ENCODE assay signal across 8 cellular contexts in genomic region chr17:64975318-64976087, GRCh38. TPM values are rescaled to one million over a fixed set of nuclear protein-coding genes. Genes with fewer than 3 reads are reported as not detected.
DNase-seq lines count a peak whose midpoint lies in the region; ATAC-seq and TF ChIP-seq lines count a peak whose summit lies in the region.

No MANE protein-coding gene starts in this region.

- peaks cover 28 to 65% (median 39%) of the 10 kb centered on the region in 4 donors for H3K4me1 Mint-ChIP-seq in CD4-positive, alpha-beta memory T cell

- ATAC-seq in GM19455 (IDR thresholded peaks at IDR 0.05; ENCODE audit: unreplicated experiment) (peak; percentile 87), HG03575 (IDR thresholded peaks at IDR 0.05; ENCODE audit: extremely low read depth, insufficient number of reproducible peaks, low FRiP score, unreplicated experiment) (peak; percentile 47)

- H3K27me3 Mint-ChIP-seq in CD4-positive, alpha-beta memory T cell = no peaks in the 10 kb centered on the region

- H3K4me3 Mint-ChIP-seq in CD4-positive, alpha-beta memory T cell = peak overlapping the region; percentile 91 to 99 (median 94)

- peaks cover 0 to 18% of the 10 kb centered on the region in 2 donors for H3K36me3 Mint-ChIP-seq in CD4-positive, alpha-beta memory T cell

- H3K4me3 ChIP-seq in CD4-positive, alpha-beta memory T cell (ENCODE audit: low read length in 2 of 2) = peak overlapping the region; percentile 29 to 83
- H3K4me3 ChIP-seq in lower leg skin (ENCODE audit: low read depth, poor library complexity, severe bottlenecking) = peak overlapping the region; percentile 65

- 0 to 1% methylated on average over 19 to 91 of the region's 94 CpGs for WGBS in lower leg skin, 2 donors

- CTCF ChIA-PET in CD4-positive, alpha-beta memory T cell (lab: Charles Lee; ENCODE audit: partially characterized antibody) = interaction anchor here (0.7 to 2.5 kb wide), 8 partner anchors 8 to 222 kb away, joined by 3 to 16 read pairs (median 4); partner anchors contain the start of genes GNA13 and LRRC37A3

- DNase-seq in CD4-positive, alpha-beta memory T cell = peak; percentile 97 to 99 (median 98)
- DNase-seq in NCI-H774 (lab: John Stamatoyannopoulos, UW) (peak; percentile 92), dermis blood vessel endothelial cell (peak; percentile 96), lower leg skin (ENCODE audit: low spot score in 2 of 2) (peak; percentile 92 to 99)
- DNase-seq in activated CD4-positive, alpha-beta T cell treated with anti-CD3 and anti-CD28 coated beads, Interleukin-2, amount 50 U/mL, for 48 hours = peak; percentile 97 to 98
- DNase-seq in stimulated activated CD4-positive, alpha-beta T cell treated with anti-CD3 and anti-CD28 coated beads, Interleukin-4, amount 100 ng/mL, for 4 hours = peak; percentile 96 to 97

- peak overlapping the region; percentile 93 for H3K27ac ChIP-seq in CD4-positive, alpha-beta memory T cell (ENCODE audit: low read depth, low read length)

- H3K9me3 Mint-ChIP-seq in CD4-positive, alpha-beta memory T cell = peaks cover 0 to 4% (median 0%) of the 10 kb centered on the region in 8 donors

- intact Hi-C loops in CD4-positive, alpha-beta memory T cell (cut with micrococcal nuclease) = loop anchor here (1.0 to 2.0 kb wide), 4 partner anchors 9 to 81 kb away; partner anchors contain the start of gene GNA13
- intact Hi-C loops in lower leg skin (cut with DNase I; ENCODE audit: low total_unique reads) = no loop called here

- no peaks in the 10 kb centered on the region for H3K36me3 ChIP-seq in CD4-positive, alpha-beta memory T cell (ENCODE audit: insufficient read depth, low read length)

- peak overlapping the region; percentile 98 to 100 (median 99) for H3K27ac Mint-ChIP-seq in CD4-positive, alpha-beta memory T cell

- no peaks in the 10 kb centered on the region for H3K9me3 ChIP-seq in CD4-positive, alpha-beta memory T cell (ENCODE audit: control insufficient read depth in 1 of 2, low read length in 2 of 2)

- no peaks in the 10 kb centered on the region for H3K27me3 ChIP-seq in CD4-positive, alpha-beta memory T cell (ENCODE audit: insufficient read depth, low read length)

- H3K4me1 ChIP-seq in CD4-positive, alpha-beta memory T cell (ENCODE audit: insufficient read depth, low read length) = peaks cover 38% of the 10 kb centered on the region

- POLR2A ChIA-PET in CD4-positive, alpha-beta memory T cell (lab: Charles Lee; ENCODE audit: partially characterized antibody) = interaction anchor here (0.8 to 3.5 kb wide), 32 partner anchors 8 to 470 kb away, joined by 3 to 183 read pairs (median 8); partner anchors contain the start of genes CEP95, DDX5, GNA13 and LRRC37A3

- peak in 1 of 2 donors; percentile 86 for TF ChIP-seq POLR2A in lower leg skin (IDR thresholded peaks at IDR 0.05)

- TF ChIP-seq CTCF in lower leg skin (IDR thresholded peaks at IDR 0.05) = no peak

RNA-seq across cellular contexts. Expression of gene LRRC37A3, which starts 56.2 kb away (rescaled TPM):
- total RNA-seq in CD4-positive, alpha-beta memory T cell = 10 to 100 TPM; 36.4 to 42.8 TPM
- polyA plus RNA-seq in CD4-positive, alpha-beta memory T cell = 1 to 10 TPM in 1 of 2 donors, under 1 TPM in 1; 0.60 to 2.5 TPM
- 3.9 and 4.1 TPM in 2 replicates for total RNA-seq in dermis blood vessel endothelial cell
- total RNA-seq in lower leg skin = 1 to 10 TPM; 2.7 to 8.2 (median 5.6) TPM

Comparison
In these comparisons a context has a peak if more than half of its experiments do, and no peak if none do; other contexts are left out.
1. Peak in every context shown above with its lines: DNase-seq, ATAC-seq, H3K4me3 ChIP-seq and H3K27ac ChIP-seq.